In the genomic region with DNA sequence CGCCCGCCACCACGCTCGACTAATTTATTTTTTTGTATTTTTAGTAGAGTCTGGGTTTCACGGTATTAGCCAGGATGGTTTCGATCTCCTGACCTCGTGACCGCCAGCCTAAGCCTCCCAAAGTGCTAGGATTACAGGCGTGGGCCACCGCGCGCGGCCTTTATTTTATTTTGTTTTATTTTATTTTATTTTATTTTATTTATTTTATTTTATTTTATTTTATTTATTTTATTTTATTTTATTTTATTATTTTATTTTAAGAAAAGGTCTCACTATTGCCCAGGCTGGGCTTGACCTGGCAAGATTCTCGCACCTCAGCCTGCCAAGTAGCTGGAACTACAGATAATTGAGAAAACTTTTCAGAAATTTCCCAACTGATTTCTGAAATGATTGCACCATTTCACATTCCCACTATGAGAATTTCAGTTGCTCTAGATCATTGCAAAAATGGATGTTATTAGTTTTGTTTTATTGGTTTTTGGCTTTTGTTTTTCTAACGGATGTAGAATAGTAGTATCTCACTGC, we compare ENCODE assay signal across 7 cellular contexts.
"Had no signal": no experiment of that assay in that cellular context is flagged by ENCODE, and none has a peak within 500 bp of the region (broad histone marks: within the 10 kb centered on the region; RNA-seq: fewer than 3 reads in every experiment).

No MANE protein-coding gene starts in this region.

- H3K9me3 ChIP-seq: HAP-1 had no signal

- H3K36me3 Mint-ChIP-seq: IgD-negative memory B cell had no signal

- H2AFZ ChIP-seq: GM23248 had no signal

- H3K9ac ChIP-seq: GM23248 had no signal

- DNase-seq: GM23248, GOT3, H7 had no signal

- H3K27me3 Mint-ChIP-seq: IgD-negative memory B cell had no signal

- H3K27ac ChIP-seq: GM23248, HL-60 had no signal

- H3K27ac Mint-ChIP-seq: IgD-negative memory B cell had no signal

- H3K36me3 ChIP-seq: HAP-1 had no signal

- H3K4me1 ChIP-seq: HAP-1 had no signal

- H3K4me3 ChIP-seq: GM23248, HAP-1 had no signal

- H3K4me3 Mint-ChIP-seq: IgD-negative memory B cell had no signal

- H3K4me1 Mint-ChIP-seq: IgD-negative memory B cell had no signal

- ATAC-seq: HepG2 had no signal
